In genomic region chr10:13206546-13207443, GRCh38 we compare ENCODE assay signal across 9 cellular contexts. TPM values are rescaled to one million over a fixed set of nuclear protein-coding genes. Genes with fewer than 3 reads are reported as not detected.
A peak's percentile ranks its signal among the peaks of the same experiment; 100 is the strongest.
DNase-seq lines count a peak whose midpoint lies in the region; ATAC-seq and TF ChIP-seq lines count a peak whose summit lies in the region.
"Had no signal": no experiment of that assay in that cellular context is flagged by ENCODE, and none has a peak within 500 bp of the region (broad histone marks: within the 10 kb centered on the region; RNA-seq: fewer than 3 reads in every experiment).

No MANE protein-coding gene starts in this region.

- no peak overlapping the region for H3K27ac ChIP-seq in vagina

- no peak overlapping the region for H3K4me3 ChIP-seq in vagina

- no peak for ATAC-seq in activated T-helper 17 cell treated with anti-CD3 and anti-CD28 coated beads, Interleukin-2, amount 50 U/mL, for 72 hours (replicated peaks)
- no peak for ATAC-seq in GM21528 (IDR thresholded peaks at IDR 0.05; ENCODE audit: low FRiP score, unreplicated experiment)
- no peak for ATAC-seq in stimulated activated naive B cell treated with anti-CD40 and anti-IgM and Interleukin-4, amounts not matched to agents 10 μg/mL and 1 μg/mL and 100 μg/mL, for 72 hours (replicated peaks)

- H3K27ac Mint-ChIP-seq in mesothelial cell of epicardium: no peak overlapping the region
- H3K27ac Mint-ChIP-seq in activated T-helper 17 cell treated with anti-CD3 and anti-CD28 coated beads, Interleukin-2, amount 50 U/mL, for 72 hours: no peak overlapping the region
- H3K27ac Mint-ChIP-seq in stimulated activated naive B cell treated with anti-CD40 and anti-IgM and Interleukin-4, amounts not matched to agents 10 μg/mL and 1 μg/mL and 100 μg/mL, for 72 hours: no peak overlapping the region
- H3K27ac Mint-ChIP-seq: activated naive CD4-positive, alpha-beta T cell treated with anti-CD3 and anti-CD28 coated beads, Interleukin-2, amount 50 U/mL, for 24 hours had no signal

- no peak for TF ChIP-seq POLR2A in vagina (IDR thresholded peaks at IDR 0.05)

- no peaks in the 10 kb centered on the region for H3K27me3 ChIP-seq in vagina

- H3K4me1 Mint-ChIP-seq in mesothelial cell of epicardium: no peaks in the 10 kb centered on the region
- H3K4me1 Mint-ChIP-seq in activated T-helper 17 cell treated with anti-CD3 and anti-CD28 coated beads, Interleukin-2, amount 50 U/mL, for 72 hours: no peaks in the 10 kb centered on the region
- H3K4me1 Mint-ChIP-seq in stimulated activated naive B cell treated with anti-CD40 and anti-IgM and Interleukin-4, amounts not matched to agents 10 μg/mL and 1 μg/mL and 100 μg/mL, for 72 hours: no peaks in the 10 kb centered on the region
- H3K4me1 Mint-ChIP-seq: activated naive CD4-positive, alpha-beta T cell treated with anti-CD3 and anti-CD28 coated beads, Interleukin-2, amount 50 U/mL, for 24 hours had no signal

- DNase-seq in CMK (ENCODE audit: low read depth): peak; percentile 5
- peak; percentile 30 to 57 for DNase-seq in Kasumi-1 (lab: John Stamatoyannopoulos, UW)
- peak; percentile 9 for DNase-seq in cerebellar cortex (ENCODE audit: low spot score)
- DNase-seq in mesothelial cell of epicardium (ENCODE audit: low spot score in 2 of 2, unreplicated experiment in 2 of 2): no peak
- no peak for DNase-seq in vagina (ENCODE audit: extremely low spot score in 2 of 2)
- DNase-seq in stimulated activated naive B cell treated with anti-CD40 and anti-IgM and Interleukin-4, amounts not matched to agents 10 μg/mL and 1 μg/mL and 100 μg/mL, for 72 hours: no peak

- intact Hi-C loops in vagina (cut with DNase I): no loop called here

- no peaks in the 10 kb centered on the region for H3K9me3 Mint-ChIP-seq in mesothelial cell of epicardium
- no peaks in the 10 kb centered on the region for H3K9me3 Mint-ChIP-seq in activated T-helper 17 cell treated with anti-CD3 and anti-CD28 coated beads, Interleukin-2, amount 50 U/mL, for 72 hours
- H3K9me3 Mint-ChIP-seq in stimulated activated naive B cell treated with anti-CD40 and anti-IgM and Interleukin-4, amounts not matched to agents 10 μg/mL and 1 μg/mL and 100 μg/mL, for 72 hours: peaks cover 2 to 3% of the 10 kb centered on the region in 2 donors
- H3K9me3 Mint-ChIP-seq: activated naive CD4-positive, alpha-beta T cell treated with anti-CD3 and anti-CD28 coated beads, Interleukin-2, amount 50 U/mL, for 24 hours had no signal

- no peaks in the 10 kb centered on the region for H3K27me3 Mint-ChIP-seq in mesothelial cell of epicardium (ENCODE audit: low read depth)
- H3K27me3 Mint-ChIP-seq in activated T-helper 17 cell treated with anti-CD3 and anti-CD28 coated beads, Interleukin-2, amount 50 U/mL, for 72 hours: no peaks in the 10 kb centered on the region
- no peaks in the 10 kb centered on the region for H3K27me3 Mint-ChIP-seq in stimulated activated naive B cell treated with anti-CD40 and anti-IgM and Interleukin-4, amounts not matched to agents 10 μg/mL and 1 μg/mL and 100 μg/mL, for 72 hours
- H3K27me3 Mint-ChIP-seq: activated naive CD4-positive, alpha-beta T cell treated with anti-CD3 and anti-CD28 coated beads, Interleukin-2, amount 50 U/mL, for 24 hours had no signal

- H3K36me3 ChIP-seq in vagina: no peaks in the 10 kb centered on the region

- no peak overlapping the region for H3K4me3 Mint-ChIP-seq in mesothelial cell of epicardium
- no peak overlapping the region for H3K4me3 Mint-ChIP-seq in activated T-helper 17 cell treated with anti-CD3 and anti-CD28 coated beads, Interleukin-2, amount 50 U/mL, for 72 hours
- H3K4me3 Mint-ChIP-seq in stimulated activated naive B cell treated with anti-CD40 and anti-IgM and Interleukin-4, amounts not matched to agents 10 μg/mL and 1 μg/mL and 100 μg/mL, for 72 hours: no peak overlapping the region
- H3K4me3 Mint-ChIP-seq: activated naive CD4-positive, alpha-beta T cell treated with anti-CD3 and anti-CD28 coated beads, Interleukin-2, amount 50 U/mL, for 24 hours had no signal

- no peaks in the 10 kb centered on the region for H3K4me1 ChIP-seq in vagina

- TF ChIP-seq CTCF in mesothelial cell of epicardium (IDR thresholded peaks at IDR 0.05; ENCODE audit: unreplicated experiment) (peak; percentile 46), vagina (IDR thresholded peaks at IDR 0.05) (no peak)

- H3K36me3 Mint-ChIP-seq in mesothelial cell of epicardium: peaks cover 15% of the 10 kb centered on the region
- H3K36me3 Mint-ChIP-seq in activated T-helper 17 cell treated with anti-CD3 and anti-CD28 coated beads, Interleukin-2, amount 50 U/mL, for 72 hours (ENCODE audit: low read depth): peaks cover 61% of the 10 kb centered on the region
- H3K36me3 Mint-ChIP-seq in stimulated activated naive B cell treated with anti-CD40 and anti-IgM and Interleukin-4, amounts not matched to agents 10 μg/mL and 1 μg/mL and 100 μg/mL, for 72 hours: peaks cover 7 to 20% of the 10 kb centered on the region in 2 donors
- H3K36me3 Mint-ChIP-seq: activated naive CD4-positive, alpha-beta T cell treated with anti-CD3 and anti-CD28 coated beads, Interleukin-2, amount 50 U/mL, for 24 hours had no signal

- H3K9me3 ChIP-seq in vagina: no peaks in the 10 kb centered on the region

RNA-seq across cellular contexts. Expression of gene UCMA, which starts 27.4 kb away (rescaled TPM):
- total RNA-seq in mesothelial cell of epicardium: not detected in 3 replicates
- total RNA-seq in activated T-helper 17 cell treated with anti-CD3 and anti-CD28 coated beads, Interleukin-2, amount 50 U/mL, for 72 hours: not detected
- not detected for total RNA-seq in vagina

RNA-seq across cellular contexts. Expression of gene MCM10, which starts 45.4 kb away (rescaled TPM):
- total RNA-seq in mesothelial cell of epicardium (10.4 to 14.8 TPM (median 12.5 TPM) in 3 replicates), vagina (0.98 TPM)
- 10 to 100 TPM; 36.4 to 71.0 TPM for total RNA-seq in activated T-helper 17 cell treated with anti-CD3 and anti-CD28 coated beads, Interleukin-2, amount 50 U/mL, for 72 hours

Comparison
In these comparisons a context has a peak if more than half of its experiments do, and no peak if none do; other contexts are left out.
1. DNase-seq: peak in CMK (single experiment), Kasumi-1 (2 of 2) and cerebellar cortex (single experiment); none in mesothelial cell of epicardium (0 of 2), vagina (0 of 2) and stimulated activated naive B cell treated with anti-CD40 and anti-IgM and Interleukin-4, amounts not matched to agents 10 μg/mL and 1 μg/mL and 100 μg/mL, for 72 hours (single experiment).